In the genomic region with DNA sequence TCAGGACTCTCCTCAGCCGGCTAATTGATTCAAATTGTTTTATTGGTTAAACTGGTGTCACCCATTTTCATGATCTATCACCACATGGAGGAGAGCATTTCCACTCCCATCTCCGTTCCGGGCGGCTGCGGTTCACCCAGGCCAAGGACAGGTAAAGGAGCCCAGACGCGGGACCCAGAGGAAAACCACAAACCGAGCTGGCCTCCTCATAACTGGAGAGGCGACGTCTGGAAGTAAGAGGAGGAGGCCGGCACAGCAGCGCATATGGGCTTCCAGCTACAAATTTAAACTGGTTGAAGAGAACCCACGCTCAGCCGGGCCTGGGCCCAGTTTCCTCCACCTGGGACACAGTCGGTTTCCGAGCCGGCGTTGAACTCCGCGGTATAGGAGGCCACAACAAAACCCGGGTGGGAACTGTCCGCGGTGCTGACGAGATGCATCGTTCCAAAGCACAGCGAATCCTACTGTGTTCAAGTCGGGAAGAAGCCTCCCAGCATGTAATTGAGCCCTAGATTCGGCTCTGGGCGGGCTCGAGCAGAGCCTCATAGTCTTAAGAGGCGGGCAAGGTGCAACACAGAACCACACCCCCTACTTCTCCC, we compare ENCODE assay signal across 9 cellular contexts. TPM values are rescaled to one million over a fixed set of nuclear protein-coding genes. Genes with fewer than 3 reads are reported as not detected.
DNase-seq lines count a peak whose midpoint lies in the region; ATAC-seq and TF ChIP-seq lines count a peak whose summit lies in the region.
"Had no signal": no experiment of that assay in that cellular context is flagged by ENCODE, and none has a peak within 500 bp of the region (broad histone marks: within the 10 kb centered on the region; RNA-seq: fewer than 3 reads in every experiment).

No MANE protein-coding gene starts in this region.

- ATAC-seq in HG02938 (IDR thresholded peaks at IDR 0.05; ENCODE audit: unreplicated experiment) (no peak), HG02610 (IDR thresholded peaks at IDR 0.05; ENCODE audit: unreplicated experiment) (no peak)
- ATAC-seq: naive thymus-derived CD8-positive, alpha-beta T cell had no signal

- peak; percentile 41 for DNase-seq in GM10248 (ENCODE audit: extremely low spot score)
- DNase-seq in MV-4-11 (lab: John Stamatoyannopoulos, UW) = peak; percentile 2
- peak; percentile 91 for DNase-seq in ecto neural progenitor cell (ENCODE audit: low spot score)
- peak; percentile 35 for DNase-seq in myocyte (ENCODE audit: low read depth)
- no peak for DNase-seq in NOMO-1 treated with DMSO at 0.1 percent for 48 hours (lab: John Stamatoyannopoulos, UW; ENCODE audit: unreplicated experiment)
- no peak for DNase-seq in NCI-H1105 (lab: John Stamatoyannopoulos, UW)

- TF ChIP-seq CTCF in GM10248 (IDR thresholded peaks at IDR 0.05; ENCODE audit: control extremely low read depth, extremely low read depth, low read depth, missing control alignments) = no peak

- CTCF ChIA-PET in GM10248 (lab: Yijun Ruan, JAX) = no interaction called here

- POLR2A ChIA-PET in GM10248 (lab: Yijun Ruan, JAX) = no interaction called here

RNA-seq across cellular contexts. Expression of gene SKOR2, which starts 3.0 kb away (rescaled TPM):
- not detected in 2 replicates for total RNA-seq in myocyte
- polyA plus RNA-seq in myocyte (2012) = not detected
- total RNA-seq: naive thymus-derived CD8-positive, alpha-beta T cell had no signal
- polyA plus RNA-seq: naive thymus-derived CD8-positive, alpha-beta T cell had no signal

Comparison
In these comparisons a context has a peak if more than half of its experiments do, and no peak if none do; other contexts are left out.
1. DNase-seq: peak in GM10248 (single experiment), MV-4-11 (single experiment), ecto neural progenitor cell (single experiment) and myocyte (single experiment); none in NOMO-1 treated with DMSO at 0.1 percent for 48 hours (single experiment) and NCI-H1105 (single experiment).